In genomic region chr10:30708234-30708633, GRCh38 we compare ENCODE assay signal across 23 cellular contexts.
DNase-seq lines count a peak whose midpoint lies in the region; ATAC-seq, FAIRE-seq and TF ChIP-seq lines count a peak whose summit lies in the region.
"Had no signal": no experiment of that assay in that cellular context is flagged by ENCODE, and none has a peak within 500 bp of the region (broad histone marks: within the 10 kb centered on the region; RNA-seq: fewer than 3 reads in every experiment).

No MANE protein-coding gene starts in this region.

- H3K4me1 Mint-ChIP-seq in activated CD4-positive, alpha-beta memory T cell treated with anti-CD3 and anti-CD28 coated beads for 36 hours (ENCODE audit: low read depth): peaks cover 44% of the 10 kb centered on the region
- H3K4me1 Mint-ChIP-seq in activated CD4-positive, alpha-beta memory T cell treated with anti-CD3 and anti-CD28 coated beads, Interleukin-2, amount 10 ng/mL, durations not matched to agents 7 days and 5 days: peaks cover 42% of the 10 kb centered on the region

- TF ChIP-seq EP300 in H1 (IDR thresholded peaks at IDR 0.05; ENCODE audit: borderline replicate concordance in 1 of 2, low read depth in 2 of 2, low read length in 2 of 2): no peak

- no peak overlapping the region for H2BK15ac ChIP-seq in H1 (ENCODE audit: low read length)

- no peak for DNase-seq in activated CD4-positive, alpha-beta memory T cell treated with anti-CD3 and anti-CD28 coated beads for 36 hours
- DNase-seq in activated CD4-positive, alpha-beta memory T cell treated with anti-CD3 and anti-CD28 coated beads, Interleukin-2, amount 10 ng/mL, durations not matched to agents 7 days and 5 days: no peak
- no peak for DNase-seq in DND-41
- no peak for DNase-seq in OCI-LY7 (ENCODE audit: low spot score)
- no peak for DNase-seq in H1 (ENCODE audit: low read depth in 1 of 2, low spot score in 2 of 2)
- no peak for DNase-seq in activated CD4-positive, CD25-positive, alpha-beta regulatory T cell (lab: John Stamatoyannopoulos, UW)
- no peak for DNase-seq in tibial artery
- DNase-seq: ACHN; AML-193; BE2C; C1 segment of cervical spinal cord; Caco-2; CD4-positive, alpha-beta memory T cell; DMS153; GF-D8; GOT3; H7; HCEC 1CT had no signal

- TF ChIP-seq RAD21 in H1 (IDR thresholded peaks at IDR 0.05 in 1 of 2, conservative IDR thresholded peaks at IDR 0.05 in 1 of 2; ENCODE audit: low read depth in 2 of 2, low read length in 2 of 2): no peak

- no peak overlapping the region for H3K18ac ChIP-seq in H1 (ENCODE audit: extremely low read depth, low read length)

- H3K79me1 ChIP-seq in H1 (ENCODE audit: low read depth, low read length): no peaks in the 10 kb centered on the region

- H3K27me3 ChIP-seq in DND-41 (ENCODE audit: insufficient read depth, low read length, poor library complexity) (no peaks in the 10 kb centered on the region), H1 (replicated peaks in 1 of 4; ENCODE audit: control insufficient read depth in 3 of 4, extremely low read depth in 1 of 4, insufficient read depth in 3 of 4, low read length in 3 of 4) (no peaks in the 10 kb centered on the region), tibial artery (peaks cover 0 to 7% of the 10 kb centered on the region in 2 donors)
- H3K27me3 ChIP-seq: BE2C had no signal

- no peak for TF ChIP-seq CTCF in DND-41 (IDR thresholded peaks at IDR 0.05; ENCODE audit: borderline replicate concordance, extremely low read depth, low read length, poor library complexity, severe bottlenecking)
- TF ChIP-seq CTCF in OCI-LY7 (conservative IDR thresholded peaks at IDR 0.05; ENCODE audit: low read length): no peak
- TF ChIP-seq CTCF in H1 (IDR thresholded peaks at IDR 0.05; ENCODE audit: control extremely low read depth in 1 of 3, insufficient read depth in 1 of 3, low read depth in 1 of 3, low read length in 3 of 3): no peak
- TF ChIP-seq CTCF in tibial artery (IDR thresholded peaks at IDR 0.05): no peak

- no peak overlapping the region for H4K8ac ChIP-seq in H1 (ENCODE audit: extremely low read depth, insufficient read depth, low read length)

- H4K5ac ChIP-seq in H1 (ENCODE audit: insufficient read length, low read depth, low read length): no peak overlapping the region

- peaks cover 3% of the 10 kb centered on the region for H3K9me3 Mint-ChIP-seq in activated CD4-positive, alpha-beta memory T cell treated with anti-CD3 and anti-CD28 coated beads for 36 hours
- H3K9me3 Mint-ChIP-seq in activated CD4-positive, alpha-beta memory T cell treated with anti-CD3 and anti-CD28 coated beads, Interleukin-2, amount 10 ng/mL, durations not matched to agents 7 days and 5 days: peaks cover 8% of the 10 kb centered on the region

- no peak for FAIRE-seq in H1 (lab: Jason Lieb, UNC)
- FAIRE-seq: A204.1, GM12891, GM18507 had no signal

- BruUV-seq in OCI-LY7 (replicated peaks; lab: Mats Ljungman, UMichigan): no TSS peak

- no peak overlapping the region for H3K56ac ChIP-seq in H1 (replicated peaks; ENCODE audit: insufficient read length, low read depth, low read length)

- no peak overlapping the region for H3K14ac ChIP-seq in H1 (ENCODE audit: insufficient read length)

- no peaks in the 10 kb centered on the region for H3K9me2 ChIP-seq in OCI-LY7 (ENCODE audit: insufficient read depth, low read length)

- H2AFZ ChIP-seq in DND-41 (ENCODE audit: low read depth, low read length) (no peak overlapping the region), OCI-LY7 (ENCODE audit: low read length) (no peak overlapping the region), H1 (ENCODE audit: low read length) (no peak overlapping the region)

- H3K9ac ChIP-seq in DND-41 (ENCODE audit: low read depth, low read length): no peak overlapping the region
- no peak overlapping the region for H3K9ac ChIP-seq in H1 (replicated peaks in 1 of 4; ENCODE audit: extremely low read depth in 1 of 4, low read depth in 3 of 4, low read length in 3 of 4)

- no peak overlapping the region for H2BK12ac ChIP-seq in H1 (ENCODE audit: low read depth, low read length)

- peaks cover 28% of the 10 kb centered on the region for H3K36me3 Mint-ChIP-seq in activated CD4-positive, alpha-beta memory T cell treated with anti-CD3 and anti-CD28 coated beads for 36 hours
- peaks cover 39% of the 10 kb centered on the region for H3K36me3 Mint-ChIP-seq in activated CD4-positive, alpha-beta memory T cell treated with anti-CD3 and anti-CD28 coated beads, Interleukin-2, amount 10 ng/mL, durations not matched to agents 7 days and 5 days (ENCODE audit: low read depth)

- TF ChIP-seq POLR2A in H1 (IDR thresholded peaks at IDR 0.05; ENCODE audit: control extremely low read depth in 1 of 2, low read depth in 2 of 2, low read length in 2 of 2): no peak

- POLR2A ChIA-PET in activated CD4-positive, alpha-beta memory T cell treated with anti-CD3 and anti-CD28 coated beads for 36 hours (lab: Charles Lee): no interaction called here
- POLR2A ChIA-PET in activated CD4-positive, alpha-beta memory T cell treated with anti-CD3 and anti-CD28 coated beads, Interleukin-2, amount 10 ng/mL, durations not matched to agents 7 days and 5 days (lab: Charles Lee): interaction anchor here (1.2 kb wide), 1 partner anchor 12 kb away, joined by 3 read pairs; no protein-coding TSS in a partner anchor
- POLR2A ChIA-PET in OCI-LY7 (lab: Charles Lee) (interaction anchor here (1.4 kb wide), 1 partner anchor 22 kb away, joined by 7 read pairs; no protein-coding TSS in a partner anchor), H1 (lab: Charles Lee; ENCODE audit: partially characterized antibody) (no interaction called here)

- H3K79me2 ChIP-seq in DND-41 (ENCODE audit: insufficient read depth, low read length) (peaks cover 2% of the 10 kb centered on the region; the same call in 1 of the 2 replicates), OCI-LY7 (ENCODE audit: insufficient read depth, low read depth, low read length) (peaks cover 8% of the 10 kb centered on the region; the same call in 1 of the 2 replicates), H1 (ENCODE audit: control insufficient read depth in 1 of 2, insufficient read depth in 2 of 2, low read length in 2 of 2) (no peaks in the 10 kb centered on the region)

- H2AK5ac ChIP-seq in H1 (ENCODE audit: low read depth, low read length): no peak overlapping the region

- H3K4me2 ChIP-seq in DND-41 (ENCODE audit: insufficient read depth, low read length) (no peak overlapping the region), OCI-LY7 (ENCODE audit: low read length) (no peak overlapping the region), H1 (ENCODE audit: insufficient read depth in 1 of 2, low read depth in 2 of 2, low read length in 2 of 2) (no peak overlapping the region)

- no peak overlapping the region for H3K4me3 ChIP-seq in DND-41 (ENCODE audit: low read depth in 1 of 2, low read length in 2 of 2)
- no peak overlapping the region for H3K4me3 ChIP-seq in OCI-LY7 (ENCODE audit: low read depth, low read length, poor library complexity, severe bottlenecking)
- H3K4me3 ChIP-seq in H1 (ENCODE audit: extremely low read depth in 1 of 4, insufficient read depth in 2 of 4, low read depth in 3 of 4, low read length in 4 of 4): no peak overlapping the region
- no peak overlapping the region for H3K4me3 ChIP-seq in tibial artery

- intact Hi-C loops in activated CD4-positive, alpha-beta memory T cell treated with anti-CD3 and anti-CD28 coated beads for 36 hours (cut with micrococcal nuclease): loop anchor here (10.0 kb wide), 2 partner anchors 1047 to 1217 kb away; partner anchors contain the start of gene ARHGAP12
- intact Hi-C loops in OCI-LY7 (cut with micrococcal nuclease; ENCODE audit: unreplicated experiment): loop anchor here (5.0 to 10.0 kb wide), 4 partner anchors 324 to 1669 kb away; partner anchors contain the start of genes ARHGAP12, KIF5B and ZNF438
- intact Hi-C loops in tibial artery (cut with DNase I; ENCODE audit: low total_unique reads): no loop called here

- 88 to 100% methylated on average over 1 to 3 of the region's 3 CpGs for WGBS in H1 (ENCODE audit: extremely low coverage in 1 of 2, insufficient coverage in 1 of 2, insufficient read length in 1 of 2, insufficient replicate concordance in 2 of 2, low coverage in 1 of 2, low lambda C conversion rate in 2 of 2, missing lambda C conversion rate in 1 of 2), 2 experiments

- no peak overlapping the region for H2BK5ac ChIP-seq in H1 (ENCODE audit: low read depth, low read length)

- H4K91ac ChIP-seq in H1 (replicated peaks; ENCODE audit: insufficient read length, low read length): no peak overlapping the region

- H2BK20ac ChIP-seq in H1 (ENCODE audit: low read length): no peak overlapping the region

- H3K4ac ChIP-seq in H1 (replicated peaks; ENCODE audit: insufficient read length, low read depth, low read length): no peak overlapping the region

- no peak for ATAC-seq in DND-41 (ENCODE audit: insufficient read depth, low read depth)
- no peak for ATAC-seq in HG03378 (IDR thresholded peaks at IDR 0.05; ENCODE audit: unreplicated experiment)

- no peaks in the 10 kb centered on the region for H3K27me3 Mint-ChIP-seq in activated CD4-positive, alpha-beta memory T cell treated with anti-CD3 and anti-CD28 coated beads for 36 hours
- H3K27me3 Mint-ChIP-seq in activated CD4-positive, alpha-beta memory T cell treated with anti-CD3 and anti-CD28 coated beads, Interleukin-2, amount 10 ng/mL, durations not matched to agents 7 days and 5 days: no peaks in the 10 kb centered on the region
- H3K27me3 Mint-ChIP-seq: CD4-positive, alpha-beta memory T cell had no signal

- H2BK120ac ChIP-seq in H1 (replicated peaks; ENCODE audit: low read depth, low read length): no peak overlapping the region

- H4K20me1 ChIP-seq in DND-41 (ENCODE audit: insufficient read depth, low read length): no peaks in the 10 kb centered on the region
- no peaks in the 10 kb centered on the region for H4K20me1 ChIP-seq in OCI-LY7 (ENCODE audit: insufficient read depth, low read length)
- no peaks in the 10 kb centered on the region for H4K20me1 ChIP-seq in H1 (replicated peaks in 1 of 2; ENCODE audit: control insufficient read depth in 1 of 2, insufficient read depth in 2 of 2, low read length in 2 of 2)

- H3K27ac ChIP-seq in DND-41 (ENCODE audit: low read length) (peak overlapping the region; percentile 46; the same call in 1 of the 2 replicates), OCI-LY7 (ENCODE audit: low read depth, low read length, poor library complexity, severe bottlenecking) (peak overlapping the region; percentile 100), H1 (ENCODE audit: low read depth, low read length) (no peak overlapping the region), tibial artery (no peak overlapping the region)
- H3K27ac ChIP-seq: 22Rv1 had no signal

- peaks cover 47% of the 10 kb centered on the region for H3K4me1 ChIP-seq in DND-41 (ENCODE audit: insufficient read depth, low read length)
- H3K4me1 ChIP-seq in OCI-LY7 (ENCODE audit: insufficient read depth, low read length, poor library complexity, severe bottlenecking): peaks cover 54% of the 10 kb centered on the region
- H3K4me1 ChIP-seq in H1 (replicated peaks in 1 of 4; ENCODE audit: control insufficient read depth in 3 of 4, insufficient read depth in 4 of 4, low read length in 3 of 4): peaks cover 0 to 9% (median 7%) of the 10 kb centered on the region in 4 experiments; a peak in 6 of 7 replicates
- H3K4me1 ChIP-seq in tibial artery: no peaks in the 10 kb centered on the region
- H3K4me1 ChIP-seq: Caco-2 had no signal

- CTCF ChIA-PET in activated CD4-positive, alpha-beta memory T cell treated with anti-CD3 and anti-CD28 coated beads for 36 hours (lab: Charles Lee): interaction anchor here (1.5 to 3.0 kb wide), 3 partner anchors 10 to 69 kb away, joined by 4 to 16 read pairs (median 10); no protein-coding TSS in a partner anchor
- CTCF ChIA-PET in activated CD4-positive, alpha-beta memory T cell treated with anti-CD3 and anti-CD28 coated beads, Interleukin-2, amount 10 ng/mL, durations not matched to agents 7 days and 5 days (lab: Charles Lee): interaction anchor here (1.5 to 1.8 kb wide), 3 partner anchors 10 to 37 kb away, joined by 6 to 7 read pairs (median 6); no protein-coding TSS in a partner anchor
- CTCF ChIA-PET in OCI-LY7 (lab: Charles Lee; ENCODE audit: unreplicated experiment) (no interaction called here), H1 (lab: Charles Lee; ENCODE audit: partially characterized antibody) (interaction anchor here (0.8 to 2.2 kb wide), 6 partner anchors 15 to 783 kb away, joined by 3 to 9 read pairs (median 4); no protein-coding TSS in a partner anchor)

- H3K23me2 ChIP-seq in H1 (ENCODE audit: low read depth, low read length): no peaks in the 10 kb centered on the region

- peak overlapping the region; percentile 9 for H3K27ac Mint-ChIP-seq in activated CD4-positive, alpha-beta memory T cell treated with anti-CD3 and anti-CD28 coated beads for 36 hours
- no peak overlapping the region for H3K27ac Mint-ChIP-seq in activated CD4-positive, alpha-beta memory T cell treated with anti-CD3 and anti-CD28 coated beads, Interleukin-2, amount 10 ng/mL, durations not matched to agents 7 days and 5 days

- H3K4me3 Mint-ChIP-seq in activated CD4-positive, alpha-beta memory T cell treated with anti-CD3 and anti-CD28 coated beads for 36 hours: no peak overlapping the region
- H3K4me3 Mint-ChIP-seq in activated CD4-positive, alpha-beta memory T cell treated with anti-CD3 and anti-CD28 coated beads, Interleukin-2, amount 10 ng/mL, durations not matched to agents 7 days and 5 days: no peak overlapping the region
- H3K4me3 Mint-ChIP-seq: CD4-positive, alpha-beta memory T cell had no signal

- no peaks in the 10 kb centered on the region for H3K9me3 ChIP-seq in DND-41 (ENCODE audit: insufficient read depth, low read length, severe bottlenecking)
- peaks cover 9% of the 10 kb centered on the region; the same call in 1 of the 2 replicates for H3K9me3 ChIP-seq in OCI-LY7 (ENCODE audit: low read length)
- no peaks in the 10 kb centered on the region for H3K9me3 ChIP-seq in H1 (ENCODE audit: insufficient read depth in 2 of 2, low read depth in 1 of 2, low read length in 1 of 2)
- no peaks in the 10 kb centered on the region for H3K9me3 ChIP-seq in tibial artery
- H3K9me3 ChIP-seq: BE2C had no signal

- H3K36me3 ChIP-seq in DND-41 (ENCODE audit: insufficient read depth, low read length) (no peaks in the 10 kb centered on the region), OCI-LY7 (ENCODE audit: insufficient read depth, low read length) (peaks cover 15% of the 10 kb centered on the region), H1 (ENCODE audit: control insufficient read depth in 2 of 4, insufficient read depth in 4 of 4, low read length in 3 of 4) (no peaks in the 10 kb centered on the region), tibial artery (no peaks in the 10 kb centered on the region)
- H3K36me3 ChIP-seq: BE2C had no signal

- H3K23ac ChIP-seq in H1 (ENCODE audit: insufficient read length): no peak overlapping the region

Comparison
In these comparisons a context has a peak if more than half of its experiments do, and no peak if none do; other contexts are left out.
1. POLR2A ChIA-PET loops: an anchor here in activated CD4-positive, alpha-beta memory T cell treated with anti-CD3 and anti-CD28 coated beads, Interleukin-2, amount 10 ng/mL, durations not matched to agents 7 days and 5 days (1.2 kb wide) and OCI-LY7 (1.4 kb wide); none called in activated CD4-positive, alpha-beta memory T cell treated with anti-CD3 and anti-CD28 coated beads for 36 hours and H1.
2. H3K27ac ChIP-seq: peak in DND-41 (single experiment) and OCI-LY7 (single experiment); none in H1 (single experiment) and tibial artery (0 of 2).